Comparison of ENCODE assay signal across 21 cellular contexts in the genomic region with DNA sequence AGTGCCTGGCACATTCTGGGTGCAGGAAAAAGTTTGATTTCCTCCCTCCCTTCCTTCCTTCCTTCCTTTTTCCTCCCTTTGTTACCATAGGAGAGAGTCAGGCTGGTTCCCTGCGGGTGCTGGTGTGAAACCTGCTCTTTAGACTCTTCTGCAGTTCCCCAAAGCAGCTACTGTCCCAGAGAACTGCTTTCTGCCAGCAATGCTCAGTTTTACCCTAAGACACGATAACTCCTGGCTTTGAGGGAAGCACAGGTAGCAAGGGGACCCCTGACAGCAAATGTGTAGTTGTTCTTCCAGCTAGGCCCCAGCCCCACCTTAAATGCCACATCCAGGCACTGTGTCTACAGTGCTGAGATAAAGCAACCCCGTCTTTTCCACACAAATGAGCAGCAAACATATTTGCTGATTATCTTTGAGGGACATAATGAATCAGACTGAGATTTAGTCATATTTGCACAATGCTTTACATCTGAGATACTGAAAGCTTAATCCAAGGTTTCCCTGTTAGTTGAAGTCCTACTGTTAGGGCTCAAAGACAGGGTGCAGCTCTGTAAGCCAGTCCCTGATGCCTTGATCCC. TPM values are rescaled to one million over a fixed set of nuclear protein-coding genes. Genes with fewer than 3 reads are reported as not detected.
DNase-seq lines count a peak whose midpoint lies in the region; ATAC-seq and TF ChIP-seq lines count a peak whose summit lies in the region.
"Had no signal": no experiment of that assay in that cellular context is flagged by ENCODE, and none has a peak within 500 bp of the region (broad histone marks: within the 10 kb centered on the region; RNA-seq: fewer than 3 reads in every experiment).

No MANE protein-coding gene starts in this region.

- H3K27me3 ChIP-seq in SK-N-SH (ENCODE audit: insufficient read depth): peaks cover 16% of the 10 kb centered on the region; the same call in 1 of the 2 replicates
- no peaks in the 10 kb centered on the region for H3K27me3 ChIP-seq in lung (ENCODE audit: control insufficient read depth, insufficient read depth)
- no peaks in the 10 kb centered on the region for H3K27me3 ChIP-seq in stomach
- H3K27me3 ChIP-seq in A673 (replicated peaks; ENCODE audit: insufficient read depth, low read depth, low read length, poor library complexity): no peaks in the 10 kb centered on the region
- H3K27me3 ChIP-seq: right atrium auricular region had no signal

- no peak for TF ChIP-seq POLR2A in stomach (IDR thresholded peaks at IDR 0.05)

- H3K4me1 ChIP-seq in SK-N-SH (ENCODE audit: control insufficient read depth in 1 of 2, insufficient read depth in 2 of 2, low read depth in 1 of 2, low read length in 1 of 2) (peaks cover 0 to 2% of the 10 kb centered on the region in 2 experiments; a peak in 1 of 4 replicates), lung (ENCODE audit: control insufficient read depth in 2 of 2, insufficient read depth in 2 of 2, low read length in 2 of 2) (peaks cover 0 to 9% of the 10 kb centered on the region in 2 donors), stomach (peaks cover 14 to 38% (median 27%) of the 10 kb centered on the region in 4 donors), A673 (ENCODE audit: insufficient read depth, low read length, poor library complexity, severe bottlenecking) (no peaks in the 10 kb centered on the region)

- H3K9me3 Mint-ChIP-seq in endothelial cell (ENCODE audit: unreplicated experiment): no peaks in the 10 kb centered on the region
- H3K9me3 Mint-ChIP-seq: T-cell had no signal

- no peak overlapping the region for H3K9ac ChIP-seq in SK-N-SH

- intact Hi-C loops in stomach (cut with DNase I; ENCODE audit: low total_unique reads): no loop called here
- intact Hi-C loops in A673 (cut with micrococcal nuclease; ENCODE audit: unreplicated experiment): no loop called here

- H3K27me3 Mint-ChIP-seq in endothelial cell (ENCODE audit: unreplicated experiment): peaks cover 1% of the 10 kb centered on the region

- H3K36me3 ChIP-seq in SK-N-SH (replicated peaks in 1 of 2; ENCODE audit: control insufficient read depth in 1 of 2, insufficient read depth in 2 of 2, low read length in 1 of 2) (peaks cover 6 to 13% of the 10 kb centered on the region in 2 experiments), lung (ENCODE audit: control insufficient read depth in 2 of 2, insufficient read depth in 2 of 2, low read length in 2 of 2) (no peaks in the 10 kb centered on the region), stomach (no peaks in the 10 kb centered on the region), A673 (ENCODE audit: insufficient read depth, low read length, poor library complexity, severe bottlenecking) (no peaks in the 10 kb centered on the region)
- H3K36me3 ChIP-seq: right atrium auricular region had no signal

- no peak for TF ChIP-seq RAD21 in SK-N-SH (IDR thresholded peaks at IDR 0.05; ENCODE audit: low read length)

- DNase-seq in SK-N-SH (no peak), endothelial cell (ENCODE audit: low spot score) (no peak), lung (ENCODE audit: low spot score) (no peak), stomach (no peak), A172 (ENCODE audit: low spot score) (no peak), A673 (ENCODE audit: low spot score) (no peak)
- DNase-seq: activated gamma-delta T cell treated with Interleukin-2 at 50 U/mL for 16 hours; amygdala; C1 segment of cervical spinal cord; central memory CD4-positive, alpha-beta T cell; left cardiac atrium; NCI-H1417; NCI-H2171 treated with DMSO at 0.1 percent for 48 hours; NCI-H69; SHP77 treated with DMSO at 0.1 percent for 48 hours; T-cell had no signal

- H3K79me2 ChIP-seq in SK-N-SH (ENCODE audit: insufficient read depth): peaks cover 9% of the 10 kb centered on the region

- H3K27ac ChIP-seq in SK-N-SH (ENCODE audit: low read depth in 2 of 2, low read length in 1 of 2) (no peak overlapping the region; a peak in 1 of 4 replicates), lung (ENCODE audit: low read depth in 1 of 2, low read length in 1 of 2) (peak overlapping the region in 1 of 2 donors; percentile 9), stomach (peak overlapping the region; percentile 15 to 74 (median 69)), A673 (ENCODE audit: low read depth, low read length, poor library complexity, severe bottlenecking) (no peak overlapping the region)
- H3K27ac ChIP-seq: 22Rv1, right atrium auricular region, VCaP had no signal

- H4K20me1 ChIP-seq in SK-N-SH (ENCODE audit: insufficient read depth): no peaks in the 10 kb centered on the region

- peak overlapping the region; percentile 95 for H3K27ac Mint-ChIP-seq in endothelial cell (ENCODE audit: unreplicated experiment)
- H3K27ac Mint-ChIP-seq: T-cell had no signal

- H3K4me3 Mint-ChIP-seq in endothelial cell (ENCODE audit: unreplicated experiment): no peak overlapping the region
- H3K4me3 Mint-ChIP-seq: T-cell had no signal

- no peak overlapping the region for H3K4me3 ChIP-seq in SK-N-SH (ENCODE audit: low read depth in 2 of 2, low read length in 1 of 2)
- no peak overlapping the region for H3K4me3 ChIP-seq in lung
- H3K4me3 ChIP-seq in stomach: no peak overlapping the region
- H3K4me3 ChIP-seq in A673 (ENCODE audit: low read depth, low read length, poor library complexity, severe bottlenecking): no peak overlapping the region
- H3K4me3 ChIP-seq: right atrium auricular region had no signal

- H3K9me3 ChIP-seq in SK-N-SH: no peaks in the 10 kb centered on the region
- H3K9me3 ChIP-seq in lung (ENCODE audit: control insufficient read depth in 2 of 2, insufficient read depth in 1 of 2, low read length in 1 of 2): no peaks in the 10 kb centered on the region
- H3K9me3 ChIP-seq in stomach: no peaks in the 10 kb centered on the region
- no peaks in the 10 kb centered on the region for H3K9me3 ChIP-seq in A673 (ENCODE audit: low read depth, low read length, poor library complexity, severe bottlenecking)
- H3K9me3 ChIP-seq: right atrium auricular region had no signal

- ATAC-seq in SK-N-SH treated with all-trans-retinoic acid at 6 μM for 48 hours (peak; percentile 28), lung (ENCODE audit: insufficient read depth, low FRiP score) (peak; percentile 22), GM21576 (IDR thresholded peaks at IDR 0.05; ENCODE audit: unreplicated experiment) (no peak)
- ATAC-seq: T-cell had no signal

- POLR2A ChIA-PET in SK-N-SH (lab: Yijun Ruan, JAX): no interaction called here
- POLR2A ChIA-PET in A673 (lab: Charles Lee; ENCODE audit: low non-redundant PET): no interaction called here

- CTCF ChIA-PET in SK-N-SH (lab: Yijun Ruan, JAX): interaction anchor here (1.6 kb wide), 1 partner anchor 136 kb away, joined by 6 read pairs; no protein-coding TSS in a partner anchor
- CTCF ChIA-PET in A673 (lab: Charles Lee): no interaction called here

- H3F3A ChIP-seq in SK-N-SH (replicated peaks; ENCODE audit: insufficient read depth): no peaks in the 10 kb centered on the region

- H3K36me3 Mint-ChIP-seq in endothelial cell (ENCODE audit: low read depth, unreplicated experiment): peaks cover 2% of the 10 kb centered on the region
- H3K36me3 Mint-ChIP-seq: T-cell had no signal

- no peak overlapping the region for H3K4me2 ChIP-seq in SK-N-SH

- peaks cover 44% of the 10 kb centered on the region for H3K4me1 Mint-ChIP-seq in endothelial cell (ENCODE audit: unreplicated experiment)
- H3K4me1 Mint-ChIP-seq: T-cell had no signal

- TF ChIP-seq EP300 in SK-N-SH (IDR thresholded peaks at IDR 0.05; ENCODE audit: borderline replicate concordance in 1 of 2, low read depth in 1 of 2, low read length in 1 of 2) (no peak), stomach (IDR thresholded peaks at IDR 0.05) (no peak)

- TF ChIP-seq CTCF in SK-N-SH (IDR thresholded peaks at IDR 0.05) (no peak), endothelial cell (IDR thresholded peaks at IDR 0.05; ENCODE audit: unreplicated experiment) (no peak), lung (IDR thresholded peaks at IDR 0.05; ENCODE audit: control extremely low read depth, extremely low read depth) (no peak), stomach (IDR thresholded peaks at IDR 0.05) (no peak), A673 (conservative IDR thresholded peaks at IDR 0.05; ENCODE audit: low read depth, low read length) (no peak)

- 43% methylated on average over 3 of the region's 3 CpGs for WGBS in SK-N-SH (ENCODE audit: low lambda C conversion rate)
- 46 to 81% methylated on average over 3 of the region's 3 CpGs for WGBS in lung, 2 donors
- WGBS in stomach, 5 donors: 31 to 55% (median 41%) methylated on average over 3 of the region's 3 CpGs

- H2AFZ ChIP-seq in SK-N-SH (ENCODE audit: low read depth): no peak overlapping the region

- H3K9me2 ChIP-seq in SK-N-SH: no peaks in the 10 kb centered on the region

- no TSS peak for BruUV-seq in A673 (replicated peaks; lab: Mats Ljungman, UMichigan)

TF ChIP-seq in SK-N-SH treated with all-trans-retinoic acid at 6 μM for 48 hours, 23 proteins besides CTCF, POLR2A, EP300 and RAD21 (continues in another document):
- no peak for TF ChIP-seq SNAI2 (CRISPR knock-in tag; IDR thresholded peaks at IDR 0.05)
- no peak for TF ChIP-seq ZFP3 (CRISPR knock-in tag; IDR thresholded peaks at IDR 0.05)

RNA-seq across cellular contexts. Expression of gene MET, which starts 55.5 kb away (rescaled TPM):
- polyA plus RNA-seq in SK-N-SH (2012; rRNA removed) (38.7 and 61.6 TPM in 2 replicates), lung (10 to 100 TPM; 16.3 to 16.5 TPM), stomach (1 to 10 TPM; 2.0 to 3.7 (median 2.9) TPM)
- polyA plus RNA-seq in SK-N-SH (2012; cell fraction: cytosol; rRNA removed): 51.7 and 56.2 TPM in 2 replicates
- 23.8 and 45.1 TPM in 2 replicates for polyA plus RNA-seq in SK-N-SH (2012; cell fraction: nucleus; rRNA removed)
- total RNA-seq in endothelial cell (ENCODE audit: unreplicated experiment) (35.1 TPM), lung (100 to 1,000 TPM in 1 of 2 donors, 10 to 100 TPM in 1; 66.5 to 106 TPM), stomach (10 to 100 TPM in 3 of 5 donors, 1 to 10 TPM in 1, under 1 TPM in 1; 0.58 to 36.2 (median 14.5) TPM), A673 (2021) (5.7 and 6.8 TPM in 2 replicates)
- 118 and 144 TPM in 2 replicates for total RNA-seq in A172 (2014; rRNA removed; shearing (Covaris generic))

Comparison
In these comparisons a context has a peak if more than half of its experiments do, and no peak if none do; other contexts are left out.
1. H3K27ac ChIP-seq: peak in stomach (5 of 5); none in SK-N-SH (0 of 2) and A673 (single experiment).